Comparison of ENCODE assay signal across 8 cellular contexts in the genomic region with DNA sequence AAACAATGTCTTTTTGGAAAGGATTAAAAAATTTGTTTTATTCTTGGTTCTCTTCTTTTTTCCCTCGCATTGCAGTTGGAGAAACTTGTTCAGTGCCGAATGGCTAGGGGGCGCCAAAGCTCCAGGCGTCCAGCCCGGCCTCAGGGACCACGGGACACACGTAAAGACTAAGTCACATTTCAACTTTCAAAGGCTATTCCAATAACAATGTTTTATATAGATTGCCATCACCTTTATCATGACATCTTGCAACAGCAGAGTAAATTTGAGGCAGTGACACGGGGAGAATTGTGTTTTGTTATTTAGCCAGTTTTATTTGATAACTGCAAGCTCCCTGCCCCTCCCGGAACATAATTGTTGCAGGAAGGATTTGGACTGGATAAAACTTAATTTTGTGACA. TPM values are rescaled to one million over a fixed set of nuclear protein-coding genes. Genes with fewer than 3 reads are reported as not detected.
DNase-seq lines count a peak whose midpoint lies in the region; ATAC-seq and TF ChIP-seq lines count a peak whose summit lies in the region.

No MANE protein-coding gene starts in this region.

- H3K9me3 ChIP-seq in mammary epithelial cell (replicated peaks; ENCODE audit: insufficient read depth, low read length): no peaks in the 10 kb centered on the region

- no peaks in the 10 kb centered on the region for H3K36me3 ChIP-seq in mammary epithelial cell (ENCODE audit: insufficient read depth, low read length)

- WGBS in mammary epithelial cell (ENCODE audit: low coverage, missing lambda C conversion rate): 14% methylated on average over 8 of the region's 9 CpGs

- no peak overlapping the region for H3K4me3 ChIP-seq in mammary epithelial cell (replicated peaks in 1 of 3; ENCODE audit: insufficient read depth in 1 of 3, low read depth in 2 of 3, low read length in 3 of 3)

- H3K27ac ChIP-seq in mammary epithelial cell (ENCODE audit: insufficient read depth, low read depth, low read length): no peak overlapping the region

- peak; percentile 22 for DNase-seq in activated T-cell treated with anti-CD3 and anti-CD28 coated beads for 1 hour (ENCODE audit: low read depth)
- DNase-seq in activated T-cell treated with anti-CD3 and anti-CD28 coated beads for 4 hours: no peak
- peak; percentile 77 for DNase-seq in M059J (ENCODE audit: low read depth)
- DNase-seq in T follicular helper cell (ENCODE audit: low read depth): peak; percentile 16
- DNase-seq in mammary epithelial cell: peak; percentile 58
- DNase-seq in iris pigment epithelial cell (ENCODE audit: low read depth): peak; percentile 78
- DNase-seq in stimulated activated CD4-positive, alpha-beta T cell treated with anti-CD3 and anti-CD28 coated beads, Interleukin-15, amount 100 ng/mL, for 24 hours: peak; percentile 74

- H3K4me1 ChIP-seq in mammary epithelial cell (ENCODE audit: insufficient read depth, low read length): peaks cover 43% of the 10 kb centered on the region

- no TSS peak for BruUV-seq in mammary epithelial cell (replicated peaks; lab: Mats Ljungman, UMichigan)

- H4K20me1 ChIP-seq in mammary epithelial cell (ENCODE audit: insufficient read depth, low read length): no peaks in the 10 kb centered on the region

- no peak for ATAC-seq in HG03342 (IDR thresholded peaks at IDR 0.05; ENCODE audit: unreplicated experiment)

- intact Hi-C loops in mammary epithelial cell (cut with micrococcal nuclease): loop anchor here (1.0 to 5.0 kb wide), 9 partner anchors 54 to 1258 kb away; no protein-coding TSS in a partner anchor

- dilution Hi-C loops in mammary epithelial cell (cut with HindIII; ENCODE audit: low sequenced_read_pairs): loop anchor here (10.0 kb wide), 2 partner anchors 82 to 242 kb away; no protein-coding TSS in a partner anchor

- in situ Hi-C loops in mammary epithelial cell (cut with MboI; ENCODE audit: low sequenced_read_pairs in 2 of 2): loop anchor here (5.0 to 25.0 kb wide), 4 partner anchors 202 to 1164 kb away; no protein-coding TSS in a partner anchor

- H3K27me3 ChIP-seq in mammary epithelial cell (ENCODE audit: insufficient read depth, low read length): peaks cover 6% of the 10 kb centered on the region

- H3K4me2 ChIP-seq in mammary epithelial cell (ENCODE audit: insufficient read depth, low read depth, low read length): no peak overlapping the region

- H3K9ac ChIP-seq in mammary epithelial cell (ENCODE audit: insufficient read depth, low read length): no peak overlapping the region

- H3K79me2 ChIP-seq in mammary epithelial cell (ENCODE audit: insufficient read depth, low read length): no peaks in the 10 kb centered on the region

- CTCF ChIA-PET in mammary epithelial cell (lab: Charles Lee; ENCODE audit: low non-redundant PET): interaction anchor here (0.6 kb wide), 2 partner anchors 229 to 1010 kb away, joined by 3 read pairs; no protein-coding TSS in a partner anchor

- TF ChIP-seq CTCF in mammary epithelial cell (conservative IDR thresholded peaks at IDR 0.05 in 1 of 2, IDR thresholded peaks at IDR 0.05 in 1 of 2; ENCODE audit: extremely low read depth in 1 of 2, insufficient read depth in 1 of 2, low read depth in 1 of 2, low read length in 2 of 2): peak; percentile 93 to 97

- no peak overlapping the region for H2AFZ ChIP-seq in mammary epithelial cell (ENCODE audit: low read depth, low read length)

RNA-seq across cellular contexts. Expression of a gene that starts 2.2 kb away (rescaled TPM):
- total RNA-seq in M059J (2014; rRNA removed; shearing (Covaris generic)): 20.1 and 23.3 TPM in 2 replicates
- total RNA-seq in mammary epithelial cell: 1 to 10 TPM; 2.1 to 8.0 TPM
- 7.6 TPM for polyA plus RNA-seq in mammary epithelial cell
- not detected for polyA minus RNA-seq in mammary epithelial cell

RNA-seq across cellular contexts. Expression of a gene that starts 35.0 kb away (rescaled TPM):
- total RNA-seq in M059J (2014; rRNA removed; shearing (Covaris generic)): 0.07 TPM in 1 of 2 replicates, not detected in the other
- under 1 TPM in 1 of 2 donors, not detected in 1; under 0.01 TPM for total RNA-seq in mammary epithelial cell
- polyA plus RNA-seq in mammary epithelial cell: not detected
- not detected for polyA minus RNA-seq in mammary epithelial cell

RNA-seq across cellular contexts. Expression of a gene that starts 50.4 kb away (rescaled TPM):
- total RNA-seq in M059J (2014; rRNA removed; shearing (Covaris generic)): not detected in 2 replicates
- not detected for total RNA-seq in mammary epithelial cell
- polyA plus RNA-seq in mammary epithelial cell: not detected
- polyA minus RNA-seq in mammary epithelial cell: not detected
